In genomic region chr16:58533751-58534470, GRCh38 we compare ENCODE assay signal across 21 cellular contexts. TPM values are rescaled to one million over a fixed set of nuclear protein-coding genes. Genes with fewer than 3 reads are reported as not detected.
DNase-seq lines count a peak whose midpoint lies in the region; ATAC-seq and TF ChIP-seq lines count a peak whose summit lies in the region.
"Had no signal": no experiment of that assay in that cellular context is flagged by ENCODE, and none has a peak within 500 bp of the region (broad histone marks: within the 10 kb centered on the region; RNA-seq: fewer than 3 reads in every experiment).

No MANE protein-coding gene starts in this region.

- ATAC-seq in Right ventricle myocardium inferior (peak; percentile 84), heart left ventricle (peak; percentile 79 to 87 (median 84)), left lobe of liver (peak; percentile 57), GM18867 (IDR thresholded peaks at IDR 0.05; ENCODE audit: unreplicated experiment) (no peak), aorta (ENCODE audit: low FRiP score) (no peak)
- ATAC-seq: HCT116 had no signal

- no peak for TF ChIP-seq POLR2A in heart left ventricle (IDR thresholded peaks at IDR 0.05)

- no peak overlapping the region for H3K4me3 ChIP-seq in heart left ventricle
- no peak overlapping the region for H3K4me3 ChIP-seq in aorta (ENCODE audit: low read length in 2 of 2)
- H3K4me3 ChIP-seq: GM23248, PC-9 had no signal

- TF ChIP-seq CTCF in heart left ventricle (IDR thresholded peaks at IDR 0.05): no peak

- H3K27me3 ChIP-seq in heart left ventricle (no peaks in the 10 kb centered on the region), aorta (ENCODE audit: control insufficient read depth in 1 of 2, insufficient read depth in 2 of 2, low read length in 1 of 2) (no peaks in the 10 kb centered on the region)
- H3K27me3 ChIP-seq: BE2C had no signal

- H3K36me3 ChIP-seq in heart left ventricle: peaks cover 0 to 100% (median 100%) of the 10 kb centered on the region in 9 donors
- H3K36me3 ChIP-seq in aorta (ENCODE audit: control insufficient read depth in 1 of 2, insufficient read depth in 2 of 2, low read length in 1 of 2): peaks cover 14% of the 10 kb centered on the region in 2 donors

- H3K27ac ChIP-seq in heart left ventricle: peak overlapping the region in 10 of 12 donors; percentile 11 to 56 (median 45)
- no peak overlapping the region for H3K27ac ChIP-seq in aorta (ENCODE audit: low read depth in 1 of 2, low read length in 2 of 2)
- H3K27ac ChIP-seq: 22Rv1, GM23248, PC-9 had no signal

- DNase-seq in Right ventricle myocardium inferior (ENCODE audit: missing footprints): no peak
- no peak for DNase-seq in cardiac septum (ENCODE audit: low spot score)
- DNase-seq in heart left ventricle: peak in 2 of 5 donors; percentile 36 to 72
- no peak for DNase-seq in left lobe of liver (ENCODE audit: low spot score)
- no peak for DNase-seq in nucleus accumbens (lab: John Stamatoyannopoulos, UW)
- DNase-seq in aorta: no peak
- no peak for DNase-seq in NCI-H2171 treated with DMSO at 0.1 percent for 48 hours (lab: John Stamatoyannopoulos, UW)
- DNase-seq: BE2C; Calu3; CD4-positive, alpha-beta memory T cell; DMS53; GM23248; NCI-H1092; NCI-H146; NCI-H2081; NCI-H510A treated with DMSO at 0.1 percent for 48 hours; PC-9 had no signal

- H3K9me3 ChIP-seq in heart left ventricle: no peaks in the 10 kb centered on the region
- no peaks in the 10 kb centered on the region for H3K9me3 ChIP-seq in aorta (ENCODE audit: control insufficient read depth, low read length)
- H3K9me3 ChIP-seq: BE2C had no signal

- H3K4me1 ChIP-seq in heart left ventricle: peaks cover 0 to 36% (median 3%) of the 10 kb centered on the region in 12 donors
- H3K4me1 ChIP-seq in aorta (ENCODE audit: control insufficient read depth in 1 of 2, insufficient read depth in 2 of 2, low read length in 2 of 2): no peaks in the 10 kb centered on the region
- H3K4me1 ChIP-seq: BE2C had no signal

- WGBS in heart left ventricle, 4 donors: 65 to 72% (median 71%) methylated on average over 14 of the region's 14 CpGs
- 88% methylated on average over 14 of the region's 14 CpGs for WGBS in aorta, 2 donors

- intact Hi-C loops in Right ventricle myocardium inferior (cut with DNase I): loop anchor here (5.0 kb wide), 1 partner anchor 93 kb away; the partner anchor contains the start of gene CNOT1
- intact Hi-C loops in cardiac septum (cut with DNase I): no loop called here
- intact Hi-C loops in heart left ventricle (cut with DNase I): loop anchor here in 1 of 10 donors (10.0 kb wide), 1 partner anchor 51 kb away; no protein-coding TSS in a partner anchor
- intact Hi-C loops in aorta (cut with DNase I): loop anchor here in 1 of 2 donors (10.0 kb wide), 1 partner anchor 51 kb away; no protein-coding TSS in a partner anchor

RNA-seq across cellular contexts. Expression of gene SETD6, which starts 18.6 kb away (rescaled TPM):
- total RNA-seq in Right ventricle myocardium inferior (13.0 TPM), cardiac septum (12.4 TPM), heart left ventricle (10 to 100 TPM; 10.1 to 18.0 (median 14.3) TPM), left lobe of liver (13.5 TPM), aorta (10 to 100 TPM; 11.1 to 16.2 TPM)
- polyA plus RNA-seq in heart left ventricle (10 to 100 TPM; 13.2 to 14.9 TPM), aorta (10 to 100 TPM in 1 of 2 donors, 1 to 10 TPM in 1; 4.9 to 19.3 TPM)

RNA-seq across cellular contexts. Expression of gene NDRG4, which starts 34.0 kb away (rescaled TPM):
- total RNA-seq in Right ventricle myocardium inferior: 337 TPM
- 607 TPM for total RNA-seq in cardiac septum
- total RNA-seq in heart left ventricle: 1,000 to 10,000 TPM in 3 of 9 donors, 100 to 1,000 TPM in 6; 294 to 1,429 (median 742) TPM
- polyA plus RNA-seq in heart left ventricle: 100 to 1,000 TPM; 505 to 873 TPM
- 2.4 TPM for total RNA-seq in left lobe of liver
- total RNA-seq in aorta: 1 to 10 TPM; 6.9 to 8.4 TPM
- polyA plus RNA-seq in aorta: 1 to 10 TPM; 7.8 to 9.6 TPM
- total RNA-seq: MCF 10A had no signal

Comparison
In these comparisons a context has a peak if more than half of its experiments do, and no peak if none do; other contexts are left out.
1. ATAC-seq: peak in Right ventricle myocardium inferior (single experiment), heart left ventricle (4 of 4) and left lobe of liver (single experiment); none in GM18867 (single experiment) and aorta (single experiment).
2. H3K27ac ChIP-seq: peak in heart left ventricle (10 of 12); none in aorta (0 of 2).
3. RNA of gene NDRG4, which starts 34.0 kb away (total RNA-seq): 294 to 1,429 TPM in heart left ventricle, 607 TPM in cardiac septum (single experiment) and 337 TPM in Right ventricle myocardium inferior (single experiment); 6.9 to 8.4 TPM in aorta and 2.4 TPM in left lobe of liver (single experiment); every median in the first group is over 10 times any median in the second.